ENCODE assay signal across 13 cellular contexts in the genomic region with DNA sequence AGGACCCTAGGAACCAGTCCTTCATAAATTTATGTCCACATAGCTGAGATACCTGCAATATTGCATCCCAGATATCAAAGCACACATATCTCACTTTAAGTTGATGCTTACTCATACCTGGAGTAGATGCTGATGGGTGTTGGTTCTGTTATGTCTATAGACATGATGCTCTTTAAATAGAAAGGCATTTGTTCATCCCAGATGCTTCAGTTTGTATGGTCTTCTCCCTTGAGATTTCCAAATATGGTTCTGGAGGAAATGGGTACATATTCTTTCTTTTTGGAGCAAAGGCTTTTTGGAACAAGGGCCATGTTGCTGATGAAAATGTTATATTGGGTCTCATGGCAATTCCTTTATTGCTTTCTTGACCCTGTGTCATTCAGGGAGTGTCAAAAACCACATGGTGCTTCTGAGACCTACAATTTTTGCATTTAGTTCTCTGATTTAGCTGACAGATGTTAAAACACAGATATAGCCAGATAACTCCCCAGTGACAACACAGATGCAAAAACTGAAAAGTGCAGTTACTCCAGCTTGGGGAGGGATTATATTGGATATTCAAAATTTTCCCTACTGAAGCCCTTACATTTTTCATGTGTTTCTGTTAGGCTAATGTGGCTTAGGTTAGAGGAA.
DNase-seq lines count a peak whose midpoint lies in the region; ATAC-seq, FAIRE-seq and TF ChIP-seq lines count a peak whose summit lies in the region.
"Had no signal": no experiment of that assay in that cellular context is flagged by ENCODE, and none has a peak within 500 bp of the region (broad histone marks: within the 10 kb centered on the region; RNA-seq: fewer than 3 reads in every experiment).

No MANE protein-coding gene starts in this region.

- TF ChIP-seq POLR2A in GM12892 (IDR thresholded peaks at IDR 0.05; ENCODE audit: low read depth, low read length): no peak

- FAIRE-seq in GM12892 (lab: Jason Lieb, UNC): peak; percentile 60

- DNase-seq in GM12892 (ENCODE audit: insufficient read length) (no peak), NCI-H2227 treated with DMSO at 0.1 percent for 48 hours (lab: John Stamatoyannopoulos, UW) (peak; percentile 14), NCI-H187 treated with DMSO at 0.1 percent for 48 hours (lab: John Stamatoyannopoulos, UW) (no peak), HuH-7.5 (ENCODE audit: low spot score) (no peak)
- DNase-seq: H7, IMR-90, NCI-H2107, PC-3, trophoblast cell had no signal

- peak; percentile 60 for ATAC-seq in GM18909 (IDR thresholded peaks at IDR 0.05; ENCODE audit: poor library complexity, unreplicated experiment)
- ATAC-seq in HG02852 (IDR thresholded peaks at IDR 0.05; ENCODE audit: unreplicated experiment): peak; percentile 64
- ATAC-seq in HG03039 (IDR thresholded peaks at IDR 0.05; ENCODE audit: unreplicated experiment): no peak
- no peak for ATAC-seq in HG02970 (IDR thresholded peaks at IDR 0.05; ENCODE audit: low FRiP score, unreplicated experiment)
- ATAC-seq: PC-3 had no signal

Comparison
In these comparisons a context has a peak if more than half of its experiments do, and no peak if none do; other contexts are left out.
1. ATAC-seq: peak in GM18909 (single experiment) and HG02852 (single experiment); none in HG03039 (single experiment) and HG02970 (single experiment).